In genomic region chr2:229914182-229914581, GRCh38 we compare ENCODE assay signal across 1 cellular context.
TF ChIP-seq lines count a peak whose summit lies in the region.

No MANE protein-coding gene starts in this region.

TF ChIP-seq in HepG2, 621 proteins besides CTCF, POLR2A, EP300 and RAD21:
- peak; percentile 13; the same call in 1 of the 2 replicates for TF ChIP-seq CEBPB (IDR thresholded peaks at IDR 0.05; ENCODE audit: borderline replicate concordance, low read depth, low read length)
- TF ChIP-seq, protein P1, sequence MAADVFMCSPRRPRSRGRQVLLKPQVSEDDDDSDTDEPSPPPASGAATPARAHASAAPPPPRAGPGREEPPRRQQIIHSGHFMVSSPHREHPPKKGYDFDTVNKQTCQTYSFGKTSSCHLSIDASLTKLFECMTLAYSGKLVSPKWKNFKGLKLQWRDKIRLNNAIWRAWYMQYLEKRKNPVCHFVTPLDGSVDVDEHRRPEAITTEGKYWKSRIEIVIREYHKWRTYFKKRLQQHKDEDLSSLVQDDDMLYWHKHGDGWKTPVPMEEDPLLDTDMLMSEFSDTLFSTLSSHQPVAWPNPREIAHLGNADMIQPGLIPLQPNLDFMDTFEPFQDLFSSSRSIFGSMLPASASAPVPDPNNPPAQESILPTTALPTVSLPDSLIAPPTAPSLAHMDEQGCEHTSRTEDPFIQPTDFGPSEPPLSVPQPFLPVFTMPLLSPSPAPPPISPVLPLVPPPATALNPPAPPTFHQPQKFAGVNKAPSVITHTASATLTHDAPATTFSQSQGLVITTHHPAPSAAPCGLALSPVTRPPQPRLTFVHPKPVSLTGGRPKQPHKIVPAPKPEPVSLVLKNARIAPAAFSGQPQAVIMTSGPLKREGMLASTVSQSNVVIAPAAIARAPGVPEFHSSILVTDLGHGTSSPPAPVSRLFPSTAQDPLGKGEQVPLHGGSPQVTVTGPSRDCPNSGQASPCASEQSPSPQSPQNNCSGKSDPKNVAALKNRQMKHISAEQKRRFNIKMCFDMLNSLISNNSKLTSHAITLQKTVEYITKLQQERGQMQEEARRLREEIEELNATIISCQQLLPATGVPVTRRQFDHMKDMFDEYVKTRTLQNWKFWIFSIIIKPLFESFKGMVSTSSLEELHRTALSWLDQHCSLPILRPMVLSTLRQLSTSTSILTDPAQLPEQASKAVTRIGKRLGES (CRISPR knock-in tag; IDR thresholded peaks at IDR 0.05; ENCODE audit: borderline replicate concordance) = no peak
